ENCODE assay signal across 9 cellular contexts in the genomic region with DNA sequence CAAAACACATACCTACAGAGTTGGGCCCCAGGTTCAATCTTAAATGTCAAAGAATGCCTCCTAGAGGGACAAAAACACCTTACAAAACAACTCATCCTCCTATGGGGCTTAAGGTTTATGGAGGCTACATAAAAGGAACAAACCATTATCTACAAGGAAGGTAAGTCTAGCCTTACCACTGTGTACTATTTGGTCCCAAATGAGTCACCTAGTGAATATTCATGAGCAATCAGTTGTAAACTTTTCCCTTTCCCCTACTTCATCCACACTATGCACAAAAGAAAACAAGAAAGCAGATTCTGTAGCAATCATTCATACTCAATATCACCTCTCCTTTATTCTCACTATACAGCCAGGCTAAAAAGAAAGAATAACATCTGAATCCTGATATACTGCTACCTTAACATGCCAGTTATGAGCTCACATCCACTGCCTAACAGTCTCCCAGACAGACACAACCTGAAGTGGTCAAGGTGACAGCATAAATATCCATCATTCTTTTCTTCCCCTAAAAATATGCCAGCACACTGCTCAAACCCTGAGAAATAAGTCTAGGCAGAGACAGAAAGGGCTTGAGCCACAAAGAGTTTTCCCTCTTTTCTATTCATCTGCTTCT. TPM values are rescaled to one million over a fixed set of nuclear protein-coding genes. Genes with fewer than 3 reads are reported as not detected.
DNase-seq lines count a peak whose midpoint lies in the region; ATAC-seq and TF ChIP-seq lines count a peak whose summit lies in the region.
"Had no signal": no experiment of that assay in that cellular context is flagged by ENCODE, and none has a peak within 500 bp of the region (broad histone marks: within the 10 kb centered on the region; RNA-seq: fewer than 3 reads in every experiment).

No MANE protein-coding gene starts in this region.

- TF ChIP-seq CTCF in fibroblast of villous mesenchyme (IDR thresholded peaks at IDR 0.05; ENCODE audit: insufficient read depth, low read depth, low read length): no peak

- intact Hi-C loops in head of caudate nucleus (cut with DNase I): no loop called here
- intact Hi-C loops in Right ventricle myocardium inferior (cut with DNase I): loop anchor here (5.0 to 10.0 kb wide), 2 partner anchors 561 to 1028 kb away; a partner anchor contains a TSS

- DNase-seq in M059J (ENCODE audit: low read depth) (peak; percentile 73), fibroblast of villous mesenchyme (ENCODE audit: low read depth) (peak; percentile 23), iPS-NIHi11 (ENCODE audit: low spot score) (no peak), head of caudate nucleus (no peak), Right ventricle myocardium inferior (ENCODE audit: missing footprints) (no peak)
- DNase-seq: heart left ventricle had no signal

- ATAC-seq in GM18502 (IDR thresholded peaks at IDR 0.05; ENCODE audit: poor library complexity, unreplicated experiment) (peak; percentile 75), GM21529 (IDR thresholded peaks at IDR 0.05; ENCODE audit: unreplicated experiment) (peak; percentile 74), HG02840 (IDR thresholded peaks at IDR 0.05; ENCODE audit: low FRiP score, unreplicated experiment) (no peak), Right ventricle myocardium inferior (no peak)

- H3K4me3 ChIP-seq in fibroblast of villous mesenchyme (ENCODE audit: low read depth, low read length): no peak overlapping the region
- H3K4me3 ChIP-seq: heart left ventricle had no signal

RNA-seq across cellular contexts. Expression of a gene that starts 6.2 kb away (rescaled TPM):
- total RNA-seq in M059J (2014; rRNA removed; shearing (Covaris generic)): 17.8 and 23.5 TPM in 2 replicates
- 19.6 and 23.3 TPM in 2 replicates for total RNA-seq in fibroblast of villous mesenchyme
- total RNA-seq in Right ventricle myocardium inferior: 128 TPM

RNA-seq across cellular contexts. Expression of a gene that starts 40.2 kb away (rescaled TPM):
- 21.9 and 23.8 TPM in 2 replicates for total RNA-seq in M059J (2014; rRNA removed; shearing (Covaris generic))
- total RNA-seq in fibroblast of villous mesenchyme (18.4 and 27.6 TPM in 2 replicates), Right ventricle myocardium inferior (12.9 TPM)

Comparison
In these comparisons a context has a peak if more than half of its experiments do, and no peak if none do; other contexts are left out.
1. ATAC-seq: peak in GM18502 (single experiment) and GM21529 (single experiment); none in HG02840 (single experiment) and Right ventricle myocardium inferior (single experiment).
2. DNase-seq: peak in M059J (single experiment) and fibroblast of villous mesenchyme (single experiment); none in iPS-NIHi11 (single experiment), head of caudate nucleus (0 of 42) and Right ventricle myocardium inferior (single experiment).